Comparison of ENCODE assay signal across 13 cellular contexts in the genomic region with DNA sequence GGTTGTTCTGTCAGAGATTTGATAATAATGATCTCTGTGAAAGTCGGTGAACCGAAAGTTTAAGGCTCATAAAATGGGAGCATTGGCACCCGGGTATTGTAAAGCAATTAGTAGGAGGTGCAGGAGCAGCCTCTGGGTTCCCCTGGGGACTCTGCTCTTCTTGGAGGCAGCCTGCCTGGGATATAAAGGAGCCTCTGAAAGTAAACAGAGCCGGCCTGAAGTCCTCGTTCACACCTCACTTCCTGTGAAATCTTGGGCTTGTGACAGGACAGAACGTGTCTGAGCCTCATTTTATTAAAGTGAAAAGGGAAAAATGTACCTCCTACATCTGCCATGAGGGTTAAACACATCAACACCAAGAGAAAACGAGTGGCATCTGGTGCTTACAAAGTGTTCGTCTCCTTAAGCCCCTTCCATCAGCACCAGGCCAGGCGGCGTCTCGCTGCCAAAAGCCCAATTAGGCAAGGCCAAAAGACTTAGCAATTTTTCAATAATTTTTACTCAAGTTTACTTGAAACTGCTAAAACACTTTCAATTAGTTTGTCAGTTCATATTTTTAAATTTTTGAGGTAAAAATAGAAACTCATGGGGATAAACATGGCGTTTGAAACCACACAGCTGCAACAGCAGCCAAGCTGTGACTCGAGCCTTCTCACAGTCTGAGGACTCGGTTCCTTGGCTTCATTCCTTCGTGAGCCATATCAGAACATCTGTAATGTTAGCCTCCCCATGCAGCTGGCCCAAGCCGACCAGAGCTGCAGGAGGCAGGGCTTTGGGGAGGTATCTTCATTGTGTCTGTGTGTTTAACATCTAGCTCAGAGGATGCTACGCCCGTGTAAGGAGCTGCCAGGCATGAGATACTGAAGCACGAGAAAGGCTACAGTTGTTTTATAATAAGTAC. TPM values are rescaled to one million over a fixed set of nuclear protein-coding genes. Genes with fewer than 3 reads are reported as not detected.
DNase-seq lines count a peak whose midpoint lies in the region; ATAC-seq, FAIRE-seq and TF ChIP-seq lines count a peak whose summit lies in the region.
"Had no signal": no experiment of that assay in that cellular context is flagged by ENCODE, and none has a peak within 500 bp of the region (broad histone marks: within the 10 kb centered on the region; RNA-seq: fewer than 3 reads in every experiment).

No MANE protein-coding gene starts in this region.

- H3K79me2 ChIP-seq in GM23248 (ENCODE audit: insufficient read depth), result no peaks in the 10 kb centered on the region

- H3K9me3 ChIP-seq in GM23248 (ENCODE audit: low read depth), result no peaks in the 10 kb centered on the region

- 20 to 21% methylated on average over 19 of the region's 19 CpGs for WGBS in GM23248 (ENCODE audit: low coverage in 1 of 2, low lambda C conversion rate in 2 of 2, missing lambda C conversion rate in 2 of 2), 2 experiments

- no peaks in the 10 kb centered on the region for H3K9me3 Mint-ChIP-seq in progenitor cell of endocrine pancreas (ENCODE audit: low read depth)
- H3K9me3 Mint-ChIP-seq: activated naive CD4-positive, alpha-beta T cell treated with anti-CD3 and anti-CD28 coated beads, Interleukin-2, amount 50 U/mL, for 72 hours; stimulated activated effector memory CD8-positive, alpha-beta T cell treated with anti-CD3 and anti-CD28 coated beads, Interleukin-12 subunit alpha, Interleukin-12 subunit beta, amount 100 ng/mL, for 72 hours; WTC11 had no signal

- H3F3A ChIP-seq in GM23248 (ENCODE audit: insufficient read depth), result peaks cover 9% of the 10 kb centered on the region

- no peaks in the 10 kb centered on the region for H3K27me3 ChIP-seq in GM23248 (replicated peaks; ENCODE audit: insufficient read depth)

- H3K4me2 ChIP-seq in GM23248 (ENCODE audit: unreplicated experiment), result peak overlapping the region; percentile 51

- no peak for FAIRE-seq in frontal cortex (lab: Jason Lieb, UNC)

- H3K4me3 ChIP-seq in GM23248, result no peak overlapping the region

- in situ Hi-C loops in GM23248 (cut with MboI), result no loop called here

- H3K4me1 Mint-ChIP-seq in progenitor cell of endocrine pancreas (ENCODE audit: low read depth), result peaks cover 14% of the 10 kb centered on the region
- H3K4me1 Mint-ChIP-seq: stimulated activated effector memory CD8-positive, alpha-beta T cell treated with anti-CD3 and anti-CD28 coated beads, Interleukin-12 subunit alpha, Interleukin-12 subunit beta, amount 100 ng/mL, for 72 hours had no signal

- peaks cover 17% of the 10 kb centered on the region for H3K27me3 Mint-ChIP-seq in progenitor cell of endocrine pancreas

- no peaks in the 10 kb centered on the region for H3K9me2 ChIP-seq in GM23248 (ENCODE audit: insufficient read depth)

- peaks cover 13% of the 10 kb centered on the region for H3K4me1 ChIP-seq in GM23248 (ENCODE audit: insufficient read depth)

- H3K36me3 Mint-ChIP-seq in progenitor cell of endocrine pancreas (ENCODE audit: insufficient read depth), result no peaks in the 10 kb centered on the region
- H3K36me3 Mint-ChIP-seq: activated naive CD4-positive, alpha-beta T cell treated with anti-CD3 and anti-CD28 coated beads, Interleukin-2, amount 50 U/mL, for 72 hours; stimulated activated effector memory CD8-positive, alpha-beta T cell treated with anti-CD3 and anti-CD28 coated beads, Interleukin-12 subunit alpha, Interleukin-12 subunit beta, amount 100 ng/mL, for 72 hours; WTC11 had no signal

- H3K27ac Mint-ChIP-seq in progenitor cell of endocrine pancreas, result no peak overlapping the region
- H3K27ac Mint-ChIP-seq: activated naive CD4-positive, alpha-beta T cell treated with anti-CD3 and anti-CD28 coated beads, Interleukin-2, amount 50 U/mL, for 72 hours; stimulated activated effector memory CD8-positive, alpha-beta T cell treated with anti-CD3 and anti-CD28 coated beads, Interleukin-12 subunit alpha, Interleukin-12 subunit beta, amount 100 ng/mL, for 72 hours; WTC11 had no signal

- ATAC-seq in sciatic nerve, result peak; percentile 83
- ATAC-seq in GM18867 (IDR thresholded peaks at IDR 0.05; ENCODE audit: unreplicated experiment), result no peak
- ATAC-seq: activated naive CD4-positive, alpha-beta T cell treated with anti-CD3 and anti-CD28 coated beads, Interleukin-2, amount 50 U/mL, for 72 hours; stimulated activated effector memory CD8-positive, alpha-beta T cell treated with anti-CD3 and anti-CD28 coated beads, Interleukin-12 subunit alpha, Interleukin-12 subunit beta, amount 100 ng/mL, for 72 hours; WTC11 had no signal

- H4K20me1 ChIP-seq in GM23248 (ENCODE audit: insufficient read depth), result no peaks in the 10 kb centered on the region

- peak overlapping the region; percentile 44 for H3K27ac ChIP-seq in GM23248

- peak overlapping the region; percentile 54 for H3K9ac ChIP-seq in GM23248

- DNase-seq in GM23248, result peak; percentile 85
- peak; percentile 92 to 99 for DNase-seq in NCI-H446 (lab: John Stamatoyannopoulos, UW)
- peak; percentile 77 for DNase-seq in fibroblast of peridontal ligament (ENCODE audit: extremely low read depth)
- no peak for DNase-seq in sciatic nerve (ENCODE audit: low spot score)
- no peak for DNase-seq in progenitor cell of endocrine pancreas (ENCODE audit: low spot score, unreplicated experiment)
- DNase-seq in inferior parietal cortex (ENCODE audit: extremely low spot score), result no peak
- DNase-seq in frontal cortex (ENCODE audit: low spot score in 2 of 2), result no peak
- DNase-seq: hippocampal formation, NCI-H526 had no signal

- H3K4me3 Mint-ChIP-seq in progenitor cell of endocrine pancreas (ENCODE audit: low read depth), result no peak overlapping the region
- H3K4me3 Mint-ChIP-seq: stimulated activated effector memory CD8-positive, alpha-beta T cell treated with anti-CD3 and anti-CD28 coated beads, Interleukin-12 subunit alpha, Interleukin-12 subunit beta, amount 100 ng/mL, for 72 hours; WTC11 had no signal

- H3K36me3 ChIP-seq in GM23248 (ENCODE audit: low read depth), result no peaks in the 10 kb centered on the region

- intact Hi-C loops in sciatic nerve (cut with DNase I), result no loop called here

- no peak for TF ChIP-seq CTCF in progenitor cell of endocrine pancreas (IDR thresholded peaks at IDR 0.05; ENCODE audit: unreplicated experiment)

- peak overlapping the region; percentile 88 for H2AFZ ChIP-seq in GM23248

RNA-seq across cellular contexts. Expression of a gene that starts 33.6 kb away (rescaled TPM):
- total RNA-seq in GM23248 (2014; rRNA removed; shearing (Covaris generic)), result 5.2 and 9.9 TPM in 2 replicates
- 3.0 and 3.4 TPM in 2 replicates for polyA plus RNA-seq in GM23248 (2016; fragmentation: Nextera tagmentation; extraction: Ambion mirVana)
- total RNA-seq in sciatic nerve (10.7 TPM), progenitor cell of endocrine pancreas (5.4 and 6.0 TPM in 2 replicates), frontal cortex (64.0 TPM)

Comparison
In these comparisons a context has a peak if more than half of its experiments do, and no peak if none do; other contexts are left out.
1. DNase-seq: peak in GM23248 (single experiment), NCI-H446 (2 of 2) and fibroblast of peridontal ligament (single experiment); none in sciatic nerve (single experiment), progenitor cell of endocrine pancreas (single experiment), inferior parietal cortex (single experiment) and frontal cortex (0 of 2).